22 cellular contexts compared by ENCODE assay signal in genomic region chr6:155708100-155708499, GRCh38.
"Had no signal": no experiment of that assay in that cellular context is flagged by ENCODE, and none has a peak within 500 bp of the region (broad histone marks: within the 10 kb centered on the region; RNA-seq: fewer than 3 reads in every experiment).

No MANE protein-coding gene starts in this region.

- H3K4me1 ChIP-seq: gastrocnemius medialis, heart left ventricle, parathyroid adenoma, sigmoid colon, spleen, tibial nerve had no signal

- DNase-seq: activated CD4-positive, alpha-beta T cell treated with anti-CD3 and anti-CD28 coated beads for 4 hours; activated CD8-positive, alpha-beta memory T cell treated with anti-CD3 and anti-CD28 coated beads, Interleukin-2, amount 50 U/mL, for 4 hours; activated effector memory CD4-positive, alpha-beta T cell treated with anti-CD3 and anti-CD28 coated beads, Interleukin-2, amount 50 U/mL, for 16 hours; amniotic stem cell; effector CD8-positive, alpha-beta T cell; gastrocnemius medialis; heart left ventricle; kidney; sigmoid colon; spleen; stimulated activated CD8-positive, alpha-beta memory T cell treated with anti-CD3 and anti-CD28 coated beads, Interleukin-4, amount 100 ng/mL, for 48 hours; stimulated activated naive CD4-positive, alpha-beta T cell; substantia nigra had no signal

- H3K4me3 ChIP-seq: cardiac muscle cell, gastrocnemius medialis, heart left ventricle, lung, sigmoid colon, spleen, tibial nerve had no signal

- H3K9ac ChIP-seq: parathyroid adenoma had no signal

- H3K79me2 ChIP-seq: parathyroid adenoma had no signal

- H3K27me3 ChIP-seq: cardiac muscle cell, gastrocnemius medialis, heart left ventricle, neutrophil, sigmoid colon, spleen, tibial nerve had no signal

- H2AFZ ChIP-seq: parathyroid adenoma had no signal

- H3K9me3 ChIP-seq: gastrocnemius medialis, neutrophil, sigmoid colon had no signal

- H3K36me3 ChIP-seq: cardiac muscle cell, gastrocnemius medialis, heart left ventricle, neutrophil, sigmoid colon, spleen, tibial nerve had no signal

- H3K27ac ChIP-seq: cardiac muscle cell, gastrocnemius medialis, heart left ventricle, neutrophil, parathyroid adenoma, sigmoid colon, spleen, tibial nerve had no signal

- ATAC-seq: esophagus mucosa; heart left ventricle; left lobe of liver; natural killer cell treated with Interleukin-12 subunit alpha and Interleukin-12 subunit beta and Interleukin-15 and Interleukin-18, amount 100 ng/mL, for 72 hours; WTC11 had no signal
